9 cellular contexts compared by ENCODE assay signal in the genomic region with DNA sequence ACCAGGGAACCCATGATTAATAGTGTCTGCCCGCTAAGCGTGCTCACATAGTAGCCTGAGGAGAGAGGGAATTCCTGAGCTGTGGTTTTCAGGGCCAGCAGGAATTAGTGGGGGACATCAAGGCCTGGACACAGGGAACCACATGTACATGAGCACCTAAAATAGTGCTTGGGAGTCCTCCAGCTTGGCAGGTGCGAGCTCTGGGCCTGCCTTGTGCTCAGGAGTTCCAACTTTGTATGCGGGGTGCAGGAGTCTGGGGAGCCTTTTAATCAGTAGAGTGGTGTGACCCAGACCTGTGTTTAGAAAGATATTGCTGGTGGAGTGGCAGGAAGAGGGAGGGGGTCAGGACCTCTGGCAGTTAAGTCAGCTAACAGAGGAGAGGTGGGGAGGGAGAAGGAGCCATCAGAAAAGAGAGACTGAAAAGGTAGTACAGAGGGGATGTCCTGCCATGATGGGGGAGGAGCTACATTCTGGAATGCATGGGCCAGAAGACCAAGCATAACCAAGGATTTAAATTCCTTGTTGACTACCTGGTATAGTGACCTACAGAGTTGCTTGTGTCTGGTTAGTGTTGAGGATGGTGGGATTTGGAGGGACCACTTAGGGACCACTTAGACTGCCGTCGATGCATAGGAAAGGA. TPM values are rescaled to one million over a fixed set of nuclear protein-coding genes. Genes with fewer than 3 reads are reported as not detected.
DNase-seq lines count a peak whose midpoint lies in the region; ATAC-seq and TF ChIP-seq lines count a peak whose summit lies in the region.
"Had no signal": no experiment of that assay in that cellular context is flagged by ENCODE, and none has a peak within 500 bp of the region (broad histone marks: within the 10 kb centered on the region; RNA-seq: fewer than 3 reads in every experiment).

No MANE protein-coding gene starts in this region.

- WGBS in heart left ventricle, 4 donors = 56 to 65% (median 60%) methylated on average over 6 of the region's 6 CpGs

- no peak for TF ChIP-seq CTCF in heart left ventricle (IDR thresholded peaks at IDR 0.05)
- no peak for TF ChIP-seq CTCF in cardiac fibroblast (IDR thresholded peaks at IDR 0.05; ENCODE audit: low read depth, low read length)
- no peak for TF ChIP-seq CTCF in mesothelial cell of epicardium (IDR thresholded peaks at IDR 0.05; ENCODE audit: unreplicated experiment)

- H3K4me3 ChIP-seq in heart left ventricle = peak overlapping the region in 9 of 12 donors; percentile 72 to 93 (median 86)
- peak overlapping the region; percentile 2 to 7 for H3K4me3 ChIP-seq in cardiac fibroblast (replicated peaks in 1 of 2; ENCODE audit: low read depth in 2 of 2, low read length in 2 of 2)

- H3K4me1 Mint-ChIP-seq in mesothelial cell of epicardium = peaks cover 31% of the 10 kb centered on the region

- no peaks in the 10 kb centered on the region for H3K9me3 ChIP-seq in heart left ventricle

- H3K27me3 ChIP-seq in heart left ventricle = no peaks in the 10 kb centered on the region

- H3K27ac Mint-ChIP-seq in mesothelial cell of epicardium = peak overlapping the region; percentile 97

- ATAC-seq in heart left ventricle (peak in 1 of 4 donors; percentile 7), Right ventricle myocardium inferior (no peak), left colon (no peak), GM21515 (IDR thresholded peaks at IDR 0.05; ENCODE audit: unreplicated experiment) (no peak)

- H3K27ac ChIP-seq in heart left ventricle = peak overlapping the region in 11 of 12 donors; percentile 27 to 100 (median 98)

- peaks cover 3% of the 10 kb centered on the region for H3K36me3 Mint-ChIP-seq in mesothelial cell of epicardium

- H3K36me3 ChIP-seq in heart left ventricle = peaks cover 0 to 11% (median under 1%) of the 10 kb centered on the region in 9 donors

- peak overlapping the region; percentile 83 for H3K4me3 Mint-ChIP-seq in mesothelial cell of epicardium

- H3K27me3 Mint-ChIP-seq in mesothelial cell of epicardium (ENCODE audit: low read depth) = no peaks in the 10 kb centered on the region

- H3K4me1 ChIP-seq in heart left ventricle = peaks cover 9 to 55% (median 39%) of the 10 kb centered on the region in 12 donors

- DNase-seq in heart left ventricle = peak in 3 of 5 donors; percentile 28 to 47 (median 45)
- DNase-seq in Right ventricle myocardium inferior (ENCODE audit: missing footprints) = no peak
- no peak for DNase-seq in cardiac fibroblast (ENCODE audit: low read depth in 2 of 2)
- DNase-seq in mesothelial cell of epicardium (ENCODE audit: low spot score in 2 of 2, unreplicated experiment in 2 of 2) = no peak
- no peak for DNase-seq in left colon
- DNase-seq in effector CD8-positive, alpha-beta T cell (lab: John Stamatoyannopoulos, UW) = no peak
- no peak for DNase-seq in OCI-M1 (lab: John Stamatoyannopoulos, UW)
- DNase-seq: effector CD4-positive, alpha-beta T cell had no signal

- no peaks in the 10 kb centered on the region for H3K9me3 Mint-ChIP-seq in mesothelial cell of epicardium

- no peak for TF ChIP-seq POLR2A in heart left ventricle (IDR thresholded peaks at IDR 0.05)

- intact Hi-C loops in heart left ventricle (cut with DNase I) = loop anchor here in 2 of 10 donors (5.0 to 10.0 kb wide), 4 partner anchors 35 to 200 kb away; a partner anchor contains a TSS
- intact Hi-C loops in Right ventricle myocardium inferior (cut with DNase I) = loop anchor here (5.0 kb wide), 1 partner anchor 45 kb away; no protein-coding TSS in a partner anchor
- intact Hi-C loops in left colon (cut with DNase I, micrococcal nuclease) = no loop called here

RNA-seq across cellular contexts. Expression of a gene that starts 1.9 kb away (rescaled TPM):
- 100 to 1,000 TPM; 122 to 218 (median 141) TPM for total RNA-seq in heart left ventricle
- 100 to 1,000 TPM in 1 of 2 donors, 10 to 100 TPM in 1; 39.9 to 124 TPM for polyA plus RNA-seq in heart left ventricle
- total RNA-seq in Right ventricle myocardium inferior = 129 TPM
- 118 to 128 TPM (median 120 TPM) in 3 replicates for total RNA-seq in mesothelial cell of epicardium
- 100 to 1,000 TPM in 1 of 2 donors, 10 to 100 TPM in 1; 88.3 to 107 TPM for total RNA-seq in left colon

RNA-seq across cellular contexts. Expression of a gene that starts 42.9 kb away (rescaled TPM):
- total RNA-seq in heart left ventricle (10 to 100 TPM in 7 of 9 donors, 1 to 10 TPM in 2; 4.7 to 21.0 (median 18.8) TPM), Right ventricle myocardium inferior (15.5 TPM), mesothelial cell of epicardium (29.3 to 34.4 TPM (median 31.9 TPM) in 3 replicates), left colon (10 to 100 TPM in 1 of 2 donors, 1 to 10 TPM in 1; 9.6 to 11.9 TPM)
- 10 to 100 TPM in 1 of 2 donors, 1 to 10 TPM in 1; 8.2 to 11.8 TPM for polyA plus RNA-seq in heart left ventricle

RNA-seq across cellular contexts. Expression of a gene that starts 49.7 kb away (rescaled TPM):
- total RNA-seq in heart left ventricle (10 to 100 TPM; 10.3 to 39.9 (median 21.5) TPM), Right ventricle myocardium inferior (20.5 TPM), mesothelial cell of epicardium (30.3 to 33.4 TPM (median 33.0 TPM) in 3 replicates), left colon (10 to 100 TPM; 21.5 to 24.7 TPM)
- polyA plus RNA-seq in heart left ventricle = 10 to 100 TPM in 1 of 2 donors, 1 to 10 TPM in 1; 3.5 to 13.1 TPM

RNA-seq across cellular contexts. Expression of a gene that starts 59.8 kb away (rescaled TPM):
- total RNA-seq in heart left ventricle (10 to 100 TPM; 13.2 to 25.3 (median 16.7) TPM), Right ventricle myocardium inferior (17.1 TPM), mesothelial cell of epicardium (13.7 to 15.8 TPM (median 13.9 TPM) in 3 replicates), left colon (10 to 100 TPM; 39.5 to 41.7 TPM)
- 10 to 100 TPM; 13.1 to 19.1 TPM for polyA plus RNA-seq in heart left ventricle

Comparison
In these comparisons a context has a peak if more than half of its experiments do, and no peak if none do; other contexts are left out.
1. DNase-seq: peak in heart left ventricle (3 of 5); none in Right ventricle myocardium inferior (single experiment), cardiac fibroblast (0 of 2), mesothelial cell of epicardium (0 of 2), left colon (0 of 2), effector CD8-positive, alpha-beta T cell (single experiment) and OCI-M1 (single experiment).